Comparison of ENCODE assay signal across 22 cellular contexts in the genomic region with DNA sequence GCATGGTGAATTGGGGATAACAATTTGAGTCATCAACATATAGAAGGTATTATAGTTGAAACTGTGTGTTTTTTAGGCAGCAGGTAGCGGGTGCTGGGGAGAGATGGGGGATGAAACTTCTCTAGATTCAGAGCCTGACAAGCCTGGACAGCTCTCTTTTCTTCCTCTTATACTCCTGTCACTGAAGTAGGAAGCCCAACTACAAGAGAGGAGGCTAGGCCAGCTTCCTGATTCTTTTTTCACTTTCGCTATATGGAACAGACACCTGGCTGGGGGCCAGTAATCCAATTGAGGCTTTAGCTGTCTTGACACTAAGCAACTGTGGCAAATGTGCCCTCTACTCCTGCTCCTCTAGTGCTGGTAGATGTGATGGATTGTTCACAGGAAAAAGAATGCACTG.
DNase-seq lines count a peak whose midpoint lies in the region; ATAC-seq, FAIRE-seq and TF ChIP-seq lines count a peak whose summit lies in the region.
"Had no signal": no experiment of that assay in that cellular context is flagged by ENCODE, and none has a peak within 500 bp of the region (broad histone marks: within the 10 kb centered on the region; RNA-seq: fewer than 3 reads in every experiment).

No MANE protein-coding gene starts in this region.

- no peaks in the 10 kb centered on the region for H3K4me1 Mint-ChIP-seq in nephron progenitor cell
- H3K4me1 Mint-ChIP-seq: activated B cell treated with CpG ODN at 0.5 μM for 24 hours; central memory CD8-positive, alpha-beta T cell; mesothelial cell of epicardium; stimulated activated memory B cell treated with anti-CD40 and anti-IgM and Interleukin-4, amounts not matched to agents 10 μg/mL and 1 μg/mL and 100 μg/mL, for 72 hours had no signal

- DNase-seq in GM12891 (ENCODE audit: insufficient read length, low spot score) (no peak), HPDE6-E6E7 (ENCODE audit: extremely low spot score) (peak; percentile 11), RPMI8226 (peak; percentile 2), lung microvascular endothelial cell (ENCODE audit: low read depth in 2 of 2) (peak; percentile 19 to 24), nephron progenitor cell (no peak), frontal cortex (ENCODE audit: low spot score in 2 of 2) (no peak)
- DNase-seq: activated B cell treated with CpG ODN at 0.5 μM for 24 hours; activated CD8-positive, alpha-beta memory T cell treated with anti-CD3 and anti-CD28 coated beads for 24 hours; DMS153; effector memory CD4-positive, alpha-beta T cell; hippocampal formation; IMR-90; kidney; NCI-H1048; NK-92 treated with Interleukin-12 subunit alpha and Interleukin-12 subunit beta, amount 100 ng/mL, for 24 hours; Right ventricle myocardium superior had no signal

- H3K9me3 Mint-ChIP-seq in nephron progenitor cell = peaks cover 12% of the 10 kb centered on the region
- H3K9me3 Mint-ChIP-seq: activated B cell treated with CpG ODN at 0.5 μM for 24 hours; activated T-helper 1 cell treated with anti-CD3 and anti-CD28 coated beads, Interleukin-12 subunit alpha, Interleukin-12 subunit beta, Interleukin-2, Interleukin-4 antibody, amounts not matched to agents 30 ng/mL and 10 ng/mL and 1 ng/mL, durations not matched to agents 14 hours and 24 hours and 36 hours; central memory CD8-positive, alpha-beta T cell; stimulated activated memory B cell treated with anti-CD40 and anti-IgM and Interleukin-4, amounts not matched to agents 10 μg/mL and 1 μg/mL and 100 μg/mL, for 72 hours; T-helper 1 cell treated with Interleukin-12 subunit alpha and Interleukin-12 subunit beta and Interleukin-4 antibody, amounts not matched to agents 30 μg/mL and 1 μg/mL, for 36 hours had no signal

- no peak overlapping the region for H3K4me3 Mint-ChIP-seq in nephron progenitor cell
- H3K4me3 Mint-ChIP-seq: activated B cell treated with CpG ODN at 0.5 μM for 24 hours; activated T-helper 1 cell treated with anti-CD3 and anti-CD28 coated beads, Interleukin-12 subunit alpha, Interleukin-12 subunit beta, Interleukin-2, Interleukin-4 antibody, amounts not matched to agents 30 ng/mL and 10 ng/mL and 1 ng/mL, durations not matched to agents 14 hours and 24 hours and 36 hours; central memory CD8-positive, alpha-beta T cell; mesothelial cell of epicardium; stimulated activated memory B cell treated with anti-CD40 and anti-IgM and Interleukin-4, amounts not matched to agents 10 μg/mL and 1 μg/mL and 100 μg/mL, for 72 hours; T-helper 1 cell treated with Interleukin-12 subunit alpha and Interleukin-12 subunit beta and Interleukin-4 antibody, amounts not matched to agents 30 μg/mL and 1 μg/mL, for 36 hours had no signal

- no peak for TF ChIP-seq CTCF in nephron progenitor cell (IDR thresholded peaks at IDR 0.05)

- no peaks in the 10 kb centered on the region for H3K27me3 Mint-ChIP-seq in nephron progenitor cell (ENCODE audit: low read depth, poor library complexity)
- H3K27me3 Mint-ChIP-seq: activated B cell treated with CpG ODN at 0.5 μM for 24 hours; central memory CD8-positive, alpha-beta T cell; stimulated activated memory B cell treated with anti-CD40 and anti-IgM and Interleukin-4, amounts not matched to agents 10 μg/mL and 1 μg/mL and 100 μg/mL, for 72 hours had no signal

- no peak for TF ChIP-seq POLR2A in GM12891 (IDR thresholded peaks at IDR 0.05; ENCODE audit: low read depth, low read length)

- no peak for ATAC-seq in HG03457 (IDR thresholded peaks at IDR 0.05; ENCODE audit: unreplicated experiment)
- ATAC-seq: stimulated activated memory B cell treated with anti-CD40 and anti-IgM and Interleukin-4, amounts not matched to agents 10 μg/mL and 1 μg/mL and 100 μg/mL, for 72 hours had no signal

- peaks cover 17% of the 10 kb centered on the region for H3K36me3 Mint-ChIP-seq in nephron progenitor cell (ENCODE audit: low read depth)
- H3K36me3 Mint-ChIP-seq: stimulated activated memory B cell treated with anti-CD40 and anti-IgM and Interleukin-4, amounts not matched to agents 10 μg/mL and 1 μg/mL and 100 μg/mL, for 72 hours had no signal

- no peak overlapping the region for H3K27ac Mint-ChIP-seq in nephron progenitor cell
- H3K27ac Mint-ChIP-seq: activated B cell treated with CpG ODN at 0.5 μM for 24 hours; activated T-helper 1 cell treated with anti-CD3 and anti-CD28 coated beads, Interleukin-12 subunit alpha, Interleukin-12 subunit beta, Interleukin-2, Interleukin-4 antibody, amounts not matched to agents 30 ng/mL and 10 ng/mL and 1 ng/mL, durations not matched to agents 14 hours and 24 hours and 36 hours; mesothelial cell of epicardium; stimulated activated memory B cell treated with anti-CD40 and anti-IgM and Interleukin-4, amounts not matched to agents 10 μg/mL and 1 μg/mL and 100 μg/mL, for 72 hours; T-helper 1 cell treated with Interleukin-12 subunit alpha and Interleukin-12 subunit beta and Interleukin-4 antibody, amounts not matched to agents 30 μg/mL and 1 μg/mL, for 36 hours had no signal

- FAIRE-seq in GM12891 (lab: Jason Lieb, UNC) = peak; percentile 58
- no peak for FAIRE-seq in frontal cortex (lab: Jason Lieb, UNC)
- FAIRE-seq: kidney had no signal

TF ChIP-seq in GM12891, 5 proteins besides CTCF, POLR2A, EP300 and RAD21:
- no peak for TF ChIP-seq SPI1 (IDR thresholded peaks at IDR 0.05; ENCODE audit: low read depth, low read length)
- no peak for TF ChIP-seq POU2F2 (IDR thresholded peaks at IDR 0.05; ENCODE audit: low read depth, low read length)
- no peak for TF ChIP-seq PAX5 (IDR thresholded peaks at IDR 0.05; ENCODE audit: insufficient read depth, low read length, severe bottlenecking)
- no peak for TF ChIP-seq POLR2AphosphoS5 (IDR thresholded peaks at IDR 0.05; ENCODE audit: low read depth, low read length)
- no peak for TF ChIP-seq TAF1 (IDR thresholded peaks at IDR 0.05; ENCODE audit: low read depth, low read length)

Comparison
In these comparisons a context has a peak if more than half of its experiments do, and no peak if none do; other contexts are left out.
1. DNase-seq: peak in HPDE6-E6E7 (single experiment), RPMI8226 (single experiment) and lung microvascular endothelial cell (2 of 2); none in GM12891 (single experiment), nephron progenitor cell (single experiment) and frontal cortex (0 of 2).